In the genomic region with DNA sequence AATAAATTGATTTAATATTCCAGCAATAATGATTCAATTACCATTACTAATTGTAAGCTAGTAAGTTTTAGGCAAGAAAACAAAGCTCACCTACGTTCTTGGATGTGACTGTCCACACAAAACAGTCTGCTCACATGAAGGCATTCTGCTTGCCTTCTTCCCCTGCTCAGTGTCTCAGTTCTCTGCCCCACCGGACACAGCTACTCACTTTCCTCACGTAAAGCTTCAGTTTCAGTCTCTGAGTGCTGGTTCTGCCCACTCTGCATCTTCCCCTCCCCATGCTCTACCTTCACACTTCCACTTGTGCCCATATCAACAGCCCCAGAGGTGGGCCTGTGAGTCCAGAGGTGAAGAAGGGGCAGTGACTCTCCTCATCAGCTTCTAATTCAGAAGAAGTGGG, we compare ENCODE assay signal across 36 cellular contexts.
"Had no signal": no experiment of that assay in that cellular context is flagged by ENCODE, and none has a peak within 500 bp of the region (broad histone marks: within the 10 kb centered on the region; RNA-seq: fewer than 3 reads in every experiment).

No MANE protein-coding gene starts in this region.

- DNase-seq: activated B cell treated with CpG ODN at 0.5 μM for 24 hours; activated CD4-positive, alpha-beta memory T cell treated with anti-CD3 and anti-CD28 coated beads for 36 hours; activated CD4-positive, alpha-beta T cell treated with anti-CD3 and anti-CD28 coated beads for 4 hours; activated CD4-positive, alpha-beta T cell treated with anti-CD3 and anti-CD28 coated beads, Interleukin-2, amount 10 ng/mL, durations not matched to agents 24 days and 14 days; activated CD4-positive, alpha-beta T cell treated with anti-CD3 and anti-CD28 coated beads, Interleukin-2, amount 50 U/mL, for 1 hour; activated CD4-positive, alpha-beta T cell treated with anti-CD3 and anti-CD28 coated beads, Interleukin-2, amount 50 U/mL, for 4 hours; activated CD4-positive, CD25-positive, alpha-beta regulatory T cell treated with anti-CD3 and anti-CD28 coated beads, Interleukin-2, amount 50 U/mL, for 72 hours; activated CD8-positive, alpha-beta memory T cell treated with anti-CD3 and anti-CD28 coated beads, Interleukin-2, amount 50 U/mL, for 4 hours; activated CD8-positive, alpha-beta T cell treated with anti-CD3 and anti-CD28 coated beads for 36 hours; activated effector memory CD4-positive, alpha-beta T cell treated with anti-CD3 and anti-CD28 coated beads, Interleukin-2, amount 50 U/mL, for 16 hours; activated gamma-delta T cell treated with Interleukin-2 at 50 U/mL for 16 hours; activated naive CD4-positive, alpha-beta T cell; activated naive CD4-positive, alpha-beta T cell treated with anti-CD3 and anti-CD28 coated beads for 36 hours; activated naive CD4-positive, alpha-beta T cell treated with anti-CD3 and anti-CD28 coated beads, Interleukin-2, amount 50 U/mL, for 16 hours; activated naive CD8-positive, alpha-beta T cell treated with anti-CD3 and anti-CD28 coated beads for 36 hours; activated T-cell treated with anti-CD3 and anti-CD28 coated beads for 4 hours; activated T-cell treated with anti-CD3 and anti-CD28 coated beads, Interleukin-2, amount 50 U/mL, for 1 hour; activated T-cell treated with anti-CD3 and anti-CD28 coated beads, Interleukin-2, amount 50 U/mL, for 4 hours; activated T-cell treated with anti-CD3 and anti-CD28 coated beads, Interleukin-2, amount 50 U/mL, for 72 hours; adrenal gland; amniotic stem cell; aorta; body of pancreas; brain microvascular endothelial cell; central memory CD4-positive, alpha-beta T cell; T-helper 2 cell; T-helper 9 cell had no signal

- H3K27ac ChIP-seq: adrenal gland, body of pancreas, brain microvascular endothelial cell, breast epithelium, VCaP had no signal

- H3K9me3 Mint-ChIP-seq: activated B cell treated with CpG ODN at 0.5 μM for 24 hours; activated CD4-positive, alpha-beta memory T cell treated with anti-CD3 and anti-CD28 coated beads for 36 hours; activated CD4-positive, alpha-beta T cell treated with anti-CD3 and anti-CD28 coated beads, Interleukin-2, amount 10 ng/mL, durations not matched to agents 24 days and 14 days; activated naive CD8-positive, alpha-beta T cell treated with anti-CD3 and anti-CD28 coated beads for 36 hours; activated T-cell treated with anti-CD3 and anti-CD28 coated beads, Interleukin-2, amount 50 U/mL, for 72 hours had no signal

- FAIRE-seq: astrocyte, TTC549 had no signal

- H3K9me3 ChIP-seq: body of pancreas, breast epithelium had no signal

- H3K27me3 Mint-ChIP-seq: activated B cell treated with CpG ODN at 0.5 μM for 24 hours; activated CD4-positive, alpha-beta memory T cell treated with anti-CD3 and anti-CD28 coated beads for 36 hours; activated CD4-positive, alpha-beta T cell treated with anti-CD3 and anti-CD28 coated beads, Interleukin-2, amount 10 ng/mL, durations not matched to agents 24 days and 14 days; activated CD8-positive, alpha-beta T cell treated with anti-CD3 and anti-CD28 coated beads for 36 hours; activated naive CD8-positive, alpha-beta T cell treated with anti-CD3 and anti-CD28 coated beads for 36 hours; activated T-helper 17 cell treated with anti-CD3 and anti-CD28 coated beads, Interleukin-2, amount 50 U/mL, for 72 hours had no signal

- H3K4me1 ChIP-seq: adrenal gland, body of pancreas, breast epithelium had no signal

- H3K4me1 Mint-ChIP-seq: activated B cell treated with CpG ODN at 0.5 μM for 24 hours; activated CD4-positive, alpha-beta T cell treated with anti-CD3 and anti-CD28 coated beads, Interleukin-2, amount 10 ng/mL, durations not matched to agents 24 days and 14 days; activated naive CD8-positive, alpha-beta T cell treated with anti-CD3 and anti-CD28 coated beads for 36 hours; activated T-helper 17 cell treated with anti-CD3 and anti-CD28 coated beads, Interleukin-2, amount 50 U/mL, for 72 hours had no signal

- H3K36me3 Mint-ChIP-seq: activated CD4-positive, alpha-beta memory T cell treated with anti-CD3 and anti-CD28 coated beads for 36 hours; activated naive CD4-positive, alpha-beta T cell treated with anti-CD3 and anti-CD28 coated beads, Interleukin-2, amount 50 U/mL, for 72 hours; activated naive CD8-positive, alpha-beta T cell treated with anti-CD3 and anti-CD28 coated beads for 36 hours had no signal

- H3K27me3 ChIP-seq: adrenal gland, body of pancreas, brain microvascular endothelial cell, breast epithelium had no signal

- H3K4me3 Mint-ChIP-seq: activated B cell treated with CpG ODN at 0.5 μM for 24 hours; activated CD4-positive, alpha-beta memory T cell treated with anti-CD3 and anti-CD28 coated beads for 36 hours; activated CD4-positive, alpha-beta T cell treated with anti-CD3 and anti-CD28 coated beads, Interleukin-2, amount 10 ng/mL, durations not matched to agents 24 days and 14 days; activated CD8-positive, alpha-beta T cell treated with anti-CD3 and anti-CD28 coated beads for 36 hours; activated naive CD4-positive, alpha-beta T cell treated with anti-CD3 and anti-CD28 coated beads for 36 hours; activated naive CD8-positive, alpha-beta T cell treated with anti-CD3 and anti-CD28 coated beads for 36 hours; activated T-cell treated with anti-CD3 and anti-CD28 coated beads, Interleukin-2, amount 50 U/mL, for 4 hours; activated T-cell treated with anti-CD3 and anti-CD28 coated beads, Interleukin-2, amount 50 U/mL, for 72 hours; activated T-helper 1 cell treated with anti-CD3 and anti-CD28 coated beads, Interleukin-12 subunit alpha, Interleukin-12 subunit beta, Interleukin-2, Interleukin-4 antibody, amounts not matched to agents 30 ng/mL and 10 ng/mL and 1 ng/mL, durations not matched to agents 14 hours and 24 hours and 36 hours; activated T-helper 17 cell treated with anti-CD3 and anti-CD28 coated beads, Interleukin-2, amount 50 U/mL, for 72 hours; T-helper 1 cell treated with Interleukin-12 subunit alpha and Interleukin-12 subunit beta and Interleukin-4 antibody, amounts not matched to agents 30 μg/mL and 1 μg/mL, for 36 hours; T-helper 2 cell treated with Interferon-gamma antibody and Interleukin-4, amounts not matched to agents 5 μg/mL and 100 μg/mL, for 36 hours had no signal

- H3K36me3 ChIP-seq: adrenal gland, brain microvascular endothelial cell, breast epithelium had no signal

- ATAC-seq: activated CD8-positive, alpha-beta T cell treated with anti-CD3 and anti-CD28 coated beads for 36 hours; activated naive CD4-positive, alpha-beta T cell treated with anti-CD3 and anti-CD28 coated beads, Interleukin-2, amount 50 U/mL, for 72 hours; activated T-cell treated with anti-CD3 and anti-CD28 coated beads, Interleukin-2, amount 50 U/mL, for 4 hours; activated T-cell treated with anti-CD3 and anti-CD28 coated beads, Interleukin-2, amount 50 U/mL, for 72 hours; activated T-helper 17 cell treated with anti-CD3 and anti-CD28 coated beads, Interleukin-2, amount 50 U/mL, for 72 hours; body of pancreas had no signal

- H3K4me3 ChIP-seq: adrenal gland, body of pancreas, breast epithelium had no signal

- H3K27ac Mint-ChIP-seq: activated B cell treated with CpG ODN at 0.5 μM for 24 hours; activated CD4-positive, alpha-beta memory T cell treated with anti-CD3 and anti-CD28 coated beads for 36 hours; activated CD4-positive, alpha-beta T cell treated with anti-CD3 and anti-CD28 coated beads, Interleukin-2, amount 10 ng/mL, durations not matched to agents 24 days and 14 days; activated CD8-positive, alpha-beta T cell treated with anti-CD3 and anti-CD28 coated beads for 36 hours; activated naive CD4-positive, alpha-beta T cell treated with anti-CD3 and anti-CD28 coated beads for 36 hours; activated naive CD4-positive, alpha-beta T cell treated with anti-CD3 and anti-CD28 coated beads, Interleukin-2, amount 50 U/mL, for 72 hours; activated naive CD8-positive, alpha-beta T cell treated with anti-CD3 and anti-CD28 coated beads for 36 hours; activated T-cell treated with anti-CD3 and anti-CD28 coated beads, Interleukin-2, amount 50 U/mL, for 72 hours; activated T-helper 1 cell treated with anti-CD3 and anti-CD28 coated beads, Interleukin-12 subunit alpha, Interleukin-12 subunit beta, Interleukin-2, Interleukin-4 antibody, amounts not matched to agents 30 ng/mL and 10 ng/mL and 1 ng/mL, durations not matched to agents 14 hours and 24 hours and 36 hours; activated T-helper 17 cell treated with anti-CD3 and anti-CD28 coated beads, Interleukin-2, amount 50 U/mL, for 72 hours; T-helper 1 cell treated with Interleukin-12 subunit alpha and Interleukin-12 subunit beta and Interleukin-4 antibody, amounts not matched to agents 30 μg/mL and 1 μg/mL, for 36 hours; T-helper 2 cell treated with Interferon-gamma antibody and Interleukin-4, amounts not matched to agents 5 μg/mL and 100 μg/mL, for 36 hours had no signal
